ENCODE assay signal across 14 cellular contexts in the genomic region with DNA sequence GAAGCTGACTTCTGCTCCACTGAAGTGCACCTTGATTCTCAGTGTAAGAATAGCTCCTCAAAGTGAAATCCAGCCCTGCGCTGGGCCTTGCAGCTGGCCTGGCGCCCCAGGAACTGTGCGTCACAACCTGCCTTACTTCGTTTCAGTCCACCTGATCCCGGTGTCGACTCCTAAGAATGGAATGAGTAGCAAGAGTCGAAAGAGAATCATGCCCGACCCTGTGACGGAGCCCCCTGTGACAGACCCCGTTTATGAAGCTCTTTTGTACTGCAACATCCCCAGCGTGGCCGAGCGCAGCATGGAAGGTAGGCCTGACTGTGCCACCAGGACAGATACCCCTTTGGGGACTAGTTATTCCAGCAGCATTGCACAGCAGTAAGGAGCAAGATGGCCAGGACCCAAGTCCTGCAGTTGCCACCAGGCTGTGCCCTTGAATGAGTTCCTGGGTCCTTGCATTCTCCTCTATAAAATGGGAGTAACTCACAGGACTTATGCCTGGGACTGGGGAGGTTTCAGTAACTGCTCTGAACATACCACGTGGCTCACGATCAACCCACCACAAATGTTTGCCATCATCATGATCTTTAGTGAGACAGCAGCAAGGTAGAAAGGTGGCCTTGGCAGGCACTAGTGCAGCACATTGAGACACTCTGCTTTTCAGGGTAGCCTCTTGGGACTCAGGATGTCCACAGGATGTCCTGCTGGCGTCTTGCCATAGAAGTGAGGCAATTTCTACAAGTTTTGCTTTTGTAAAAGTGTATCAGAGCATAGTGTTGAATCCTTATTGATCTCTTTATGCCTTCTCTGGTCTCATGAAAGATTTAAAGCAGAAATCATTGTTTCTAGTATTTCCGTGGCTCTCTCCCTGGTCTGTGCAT. TPM values are rescaled to one million over a fixed set of nuclear protein-coding genes. Genes with fewer than 3 reads are reported as not detected.
DNase-seq lines count a peak whose midpoint lies in the region; ATAC-seq, FAIRE-seq and TF ChIP-seq lines count a peak whose summit lies in the region.
"Had no signal": no experiment of that assay in that cellular context is flagged by ENCODE, and none has a peak within 500 bp of the region (broad histone marks: within the 10 kb centered on the region; RNA-seq: fewer than 3 reads in every experiment).

No MANE protein-coding gene starts in this region.

- H3K4me2 ChIP-seq in HepG2 (ENCODE audit: low read depth, low read length), result no peak overlapping the region

- WGBS in right lobe of liver (ENCODE audit: insufficient coverage, low coverage, low lambda C conversion rate, missing lambda C conversion rate), result 79% methylated on average over 2 of the region's 17 CpGs
- WGBS in HepG2 (ENCODE audit: low lambda C conversion rate), result 90% methylated on average over 17 of the region's 17 CpGs

- CTCF ChIA-PET in HepG2 (lab: Yijun Ruan, JAX; ENCODE audit: low intra/inter-chr PET ratio, low total read pairs), result interaction anchor here (1.7 to 1.8 kb wide), 2 partner anchors 43 to 47 kb away, joined by 10 to 15 read pairs; a partner anchor contains a TSS

- no peak for TF ChIP-seq EP300 in HepG2 (IDR thresholded peaks at IDR 0.05; ENCODE audit: low read depth in 2 of 2, low read length in 2 of 2)
- no peak for TF ChIP-seq EP300 in HepG2 (CRISPR knock-in tag; IDR thresholded peaks at IDR 0.05; ENCODE audit: borderline replicate concordance)

- H3K36me3 ChIP-seq in right lobe of liver (no peaks in the 10 kb centered on the region), HepG2 (replicated peaks in 1 of 2; ENCODE audit: control insufficient read depth in 1 of 2, insufficient read depth in 2 of 2, low read length in 2 of 2) (peaks cover 0 to 2% of the 10 kb centered on the region in 2 experiments; a peak in 2 of 5 replicates), BE2C (peaks cover 47% of the 10 kb centered on the region)
- H3K36me3 ChIP-seq: HAP-1 had no signal

- ATAC-seq in right lobe of liver (peak; percentile 46 to 68 (median 52)), HepG2 (no peak), left lobe of liver (peak; percentile 15), GM18520 (IDR thresholded peaks at IDR 0.05; ENCODE audit: unreplicated experiment) (no peak), GM19455 (IDR thresholded peaks at IDR 0.05; ENCODE audit: unreplicated experiment) (no peak)
- ATAC-seq: PC-3 had no signal

- DNase-seq in right lobe of liver, result no peak
- DNase-seq in HepG2 (ENCODE audit: low spot score), result no peak
- peak; percentile 22 for DNase-seq in astrocyte of the spinal cord (ENCODE audit: low read depth, low spot score)
- no peak for DNase-seq in left lobe of liver (ENCODE audit: low spot score)
- no peak for DNase-seq in BE2C
- DNase-seq in GOT3 (lab: John Stamatoyannopoulos, UW), result no peak
- DNase-seq: activated CD4-positive, alpha-beta T cell treated with anti-CD3 and anti-CD28 coated beads for 1 hour; activated T-cell treated with anti-CD3 and anti-CD28 coated beads for 4 hours; T-helper 9 cell had no signal

- TF ChIP-seq RAD21 in HepG2 (CRISPR knock-in tag; IDR thresholded peaks at IDR 0.05), result no peak

- no peak overlapping the region for H3K9ac ChIP-seq in HepG2 (ENCODE audit: insufficient read depth, low read depth, low read length)

- TF ChIP-seq POLR2A in right lobe of liver (IDR thresholded peaks at IDR 0.05), result no peak
- no peak for TF ChIP-seq POLR2A in HepG2 (IDR thresholded peaks at IDR 0.05; ENCODE audit: insufficient read depth in 1 of 2, low read depth in 2 of 2, low read length in 2 of 2)

- H3K9me3 ChIP-seq in right lobe of liver, result no peaks in the 10 kb centered on the region
- H3K9me3 ChIP-seq in HepG2 (ENCODE audit: low read length), result no peaks in the 10 kb centered on the region
- H3K9me3 ChIP-seq in BE2C, result no peaks in the 10 kb centered on the region
- H3K9me3 ChIP-seq: HAP-1 had no signal

- H3K27ac ChIP-seq in right lobe of liver (no peak overlapping the region), HepG2 (ENCODE audit: extremely low read length, insufficient read depth, low read length) (no peak overlapping the region)

- BruUV-seq in HepG2 (replicated peaks; lab: Mats Ljungman, UMichigan), result no TSS peak

- no peaks in the 10 kb centered on the region for H4K20me1 ChIP-seq in HepG2 (ENCODE audit: insufficient read depth, low read length)

- H3K27me3 ChIP-seq in right lobe of liver (no peaks in the 10 kb centered on the region), HepG2 (ENCODE audit: control insufficient read depth in 1 of 2, insufficient read depth in 2 of 2, low read length in 2 of 2) (no peaks in the 10 kb centered on the region), BE2C (no peaks in the 10 kb centered on the region)

- POLR2A ChIA-PET in HepG2 (lab: Yijun Ruan, JAX), result no interaction called here

- no peak for TF ChIP-seq CTCF in right lobe of liver (IDR thresholded peaks at IDR 0.05)
- TF ChIP-seq CTCF in HepG2 (CRISPR knock-in tag; IDR thresholded peaks at IDR 0.05), result no peak
- no peak for TF ChIP-seq CTCF in astrocyte of the spinal cord (IDR thresholded peaks at IDR 0.05; ENCODE audit: low read depth, low read length)
- no peak for TF ChIP-seq CTCF in BE2C (IDR thresholded peaks at IDR 0.05; ENCODE audit: low read depth, low read length)

- H3K4me1 ChIP-seq in right lobe of liver (peaks cover 0 to 7% (median 3%) of the 10 kb centered on the region in 4 donors), HepG2 (ENCODE audit: insufficient read depth, low read length) (peaks cover 12% of the 10 kb centered on the region), BE2C (no peaks in the 10 kb centered on the region)

- H3K4me3 ChIP-seq in right lobe of liver (no peak overlapping the region), HepG2 (replicated peaks in 1 of 3; ENCODE audit: insufficient read depth in 1 of 3, low read depth in 2 of 3, low read length in 3 of 3) (no peak overlapping the region), astrocyte of the spinal cord (ENCODE audit: low read depth, low read length) (no peak overlapping the region), BE2C (ENCODE audit: low read depth, low read length) (no peak overlapping the region)
- H3K4me3 ChIP-seq: HAP-1, lung had no signal

- H3K79me2 ChIP-seq in HepG2 (ENCODE audit: insufficient read depth, low read length), result no peaks in the 10 kb centered on the region

- FAIRE-seq in HepG2 (lab: Jason Lieb, UNC), result no peak

- in situ Hi-C loops in HepG2 (cut with HindIII; ENCODE audit: extremely low pct_ligation_motif_present, low pct_unique_long_range_greater_than_20kb), result no loop called here
- in situ Hi-C loops in astrocyte of the spinal cord (cut with HindIII; ENCODE audit: low sequenced_read_pairs), result no loop called here

- intact Hi-C loops in right lobe of liver (cut with DNase I) (no loop called here), HepG2 (cut with micrococcal nuclease; ENCODE audit: unreplicated experiment) (loop anchor here (1.0 kb wide), 1 partner anchor 43 kb away; no protein-coding TSS in a partner anchor)

- H2AFZ ChIP-seq in HepG2 (ENCODE audit: low read length), result no peak overlapping the region

TF ChIP-seq in HepG2, 621 proteins besides CTCF, POLR2A, EP300 and RAD21:
- no peak for TF ChIP-seq ZNF382 (CRISPR knock-in tag; IDR thresholded peaks at IDR 0.05; ENCODE audit: borderline replicate concordance)

RNA-seq across cellular contexts. Expression of a gene that starts 46.8 kb away (rescaled TPM):
- 1 to 10 TPM; 2.0 to 4.7 (median 3.0) TPM for total RNA-seq in right lobe of liver
- total RNA-seq in HepG2 (2016; rRNA removed; fragmentation: Illumina TruSeq; extraction: Trizol), result 6.4 and 8.1 TPM in 2 replicates
- total RNA-seq in HepG2 (2016; cell fraction: cytosol; rRNA removed; fragmentation: Illumina TruSeq; extraction: Trizol; ENCODE audit: low read depth), result 3.5 and 4.5 TPM in 2 replicates
- total RNA-seq in HepG2 (2016; cell fraction: insoluble cytoplasmic fraction; rRNA removed; fragmentation: Illumina TruSeq; extraction: Trizol), result 8.4 and 8.5 TPM in 2 replicates
- 6.6 and 9.0 TPM in 2 replicates for total RNA-seq in HepG2 (2016; cell fraction: membrane; rRNA removed; fragmentation: Illumina TruSeq; extraction: Trizol)
- 13.1 and 13.2 TPM in 2 replicates for total RNA-seq in HepG2 (2016; cell fraction: nucleus; rRNA removed; fragmentation: Illumina TruSeq; extraction: Trizol)
- polyA plus RNA-seq in HepG2 (2011; rRNA removed), result 4.9 and 5.7 TPM in 2 replicates
- 3.5 and 3.6 TPM in 2 replicates for polyA plus RNA-seq in HepG2 (2011; cell fraction: cytosol; rRNA removed)
- polyA plus RNA-seq in HepG2 (2011; cell fraction: nucleus; rRNA removed), result 6.9 and 7.8 TPM in 2 replicates
- polyA plus RNA-seq in HepG2 (2012), result 5.2 and 6.5 TPM in 2 replicates
- 5.3 and 5.5 TPM in 2 replicates for polyA plus RNA-seq in HepG2 (2016; cell fraction: cytosol; fragmentation: Illumina TruSeq; extraction: Trizol; ENCODE audit: low read depth)
- polyA plus RNA-seq in HepG2 (2016; cell fraction: insoluble cytoplasmic fraction; fragmentation: Illumina TruSeq; extraction: Trizol; ENCODE audit: low read depth), result 7.7 and 8.6 TPM in 2 replicates
- polyA plus RNA-seq in HepG2 (2016; cell fraction: membrane; fragmentation: Illumina TruSeq; extraction: Trizol; ENCODE audit: low read depth), result 5.3 and 5.7 TPM in 2 replicates
- polyA plus RNA-seq in HepG2 (2016; cell fraction: nucleus; fragmentation: Illumina TruSeq; extraction: Trizol; ENCODE audit: insufficient read depth, low read depth), result 15.5 and 16.4 TPM in 2 replicates
- polyA minus RNA-seq in HepG2 (2011; rRNA and poly(A)+ RNA removed; ENCODE audit: low replicate concordance), result 5.3 and 8.0 TPM in 2 replicates
- polyA minus RNA-seq in HepG2 (2011; cell fraction: cytosol; rRNA and poly(A)+ RNA removed), result 3.1 and 4.8 TPM in 2 replicates
- 6.4 and 9.3 TPM in 2 replicates for polyA minus RNA-seq in HepG2 (2011; cell fraction: nucleus; rRNA and poly(A)+ RNA removed)
- 3.7 TPM for total RNA-seq in left lobe of liver
- 32.3 TPM for polyA plus RNA-seq in BE2C (2012; ENCODE audit: insufficient read depth, insufficient read length, low read depth)

Comparison
In these comparisons a context has a peak if more than half of its experiments do, and no peak if none do; other contexts are left out.
1. ATAC-seq: peak in right lobe of liver (4 of 4) and left lobe of liver (single experiment); none in HepG2 (single experiment), GM18520 (single experiment) and GM19455 (single experiment).